8 cellular contexts compared by ENCODE assay signal in the genomic region with DNA sequence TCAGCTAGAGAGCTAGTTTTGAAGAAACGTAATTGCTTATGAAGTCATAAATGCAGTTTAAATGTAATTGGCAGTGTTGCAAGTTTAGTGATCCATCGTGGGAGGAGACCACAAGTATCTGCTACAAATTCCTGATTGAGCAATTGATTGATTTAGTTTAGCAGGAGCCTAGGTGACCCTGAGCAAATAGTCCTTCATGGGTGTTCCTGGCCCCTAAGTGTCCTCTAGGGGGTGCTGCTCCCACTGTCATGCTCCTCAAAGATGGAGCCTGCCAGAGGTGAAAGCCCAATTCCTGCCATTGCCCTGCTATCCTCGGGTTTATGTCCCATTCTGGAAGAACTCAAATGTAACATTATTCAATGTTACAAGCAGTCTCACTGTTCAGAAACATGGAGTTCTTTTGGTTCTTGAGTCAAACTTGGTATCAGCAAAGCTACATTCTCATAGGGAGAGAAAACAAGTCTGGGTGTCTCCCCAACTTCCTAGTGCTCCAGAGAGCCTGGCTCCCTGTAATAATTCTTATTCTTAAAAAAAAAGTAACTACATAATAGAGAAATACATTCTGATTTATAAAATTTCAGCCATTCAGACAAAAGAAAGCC. TPM values are rescaled to one million over a fixed set of nuclear protein-coding genes. Genes with fewer than 3 reads are reported as not detected.
DNase-seq lines count a peak whose midpoint lies in the region; ATAC-seq, FAIRE-seq and TF ChIP-seq lines count a peak whose summit lies in the region.

No MANE protein-coding gene starts in this region.

- no peak for FAIRE-seq in bronchial epithelial cell (lab: Jason Lieb, UNC)

- DNase-seq in AG09309 (ENCODE audit: low read depth) (peak; percentile 20), NCI-H146 treated with DMSO at 0.1 percent for 48 hours (lab: John Stamatoyannopoulos, UW; ENCODE audit: unreplicated experiment) (peak; percentile 43), WERI-Rb-1 (peak; percentile 56), bronchial epithelial cell (ENCODE audit: low read depth) (peak; percentile 50), kidney epithelial cell (ENCODE audit: low read depth) (no peak)
- peak; percentile 65 to 73 for DNase-seq in stimulated activated CD4-positive, alpha-beta T cell treated with anti-CD3 and anti-CD28 coated beads, Interleukin-4, amount 100 ng/mL, for 48 hours (ENCODE audit: low read depth in 2 of 2)

- H3K36me3 ChIP-seq in WERI-Rb-1, result no peaks in the 10 kb centered on the region
- no peaks in the 10 kb centered on the region for H3K36me3 ChIP-seq in bronchial epithelial cell (ENCODE audit: control insufficient read depth, insufficient read depth, low read length)
- H3K36me3 ChIP-seq in kidney epithelial cell (ENCODE audit: control insufficient read depth, insufficient read depth, low read length), result no peaks in the 10 kb centered on the region

- TF ChIP-seq CTCF in AG09309 (IDR thresholded peaks at IDR 0.05; ENCODE audit: control insufficient read depth, insufficient read depth, low read depth, low read length, missing control alignments), result peak; percentile 85
- peak; percentile 71 for TF ChIP-seq CTCF in WERI-Rb-1 (IDR thresholded peaks at IDR 0.05; ENCODE audit: low read depth, low read length)
- TF ChIP-seq CTCF in bronchial epithelial cell (IDR thresholded peaks at IDR 0.05; ENCODE audit: insufficient read depth, low read length, severe bottlenecking), result peak; percentile 83
- peak; percentile 66 for TF ChIP-seq CTCF in kidney epithelial cell (IDR thresholded peaks at IDR 0.05; ENCODE audit: insufficient read depth, low read length, poor library complexity, severe bottlenecking)

- peak; percentile 67 for ATAC-seq in GM19452 (IDR thresholded peaks at IDR 0.05; ENCODE audit: unreplicated experiment)
- no peak for ATAC-seq in HG03045 (IDR thresholded peaks at IDR 0.05; ENCODE audit: unreplicated experiment)

- H3K9me3 ChIP-seq in WERI-Rb-1 (ENCODE audit: severe bottlenecking), result no peaks in the 10 kb centered on the region

- H3K27me3 ChIP-seq in WERI-Rb-1 (ENCODE audit: insufficient read depth, low read depth, severe bottlenecking) (no peaks in the 10 kb centered on the region), bronchial epithelial cell (ENCODE audit: control insufficient read depth, insufficient read depth, low read length) (no peaks in the 10 kb centered on the region), kidney epithelial cell (ENCODE audit: control insufficient read depth, insufficient read depth, low read length) (no peaks in the 10 kb centered on the region)

- no peak overlapping the region for H3K27ac ChIP-seq in WERI-Rb-1

- H3K4me3 ChIP-seq in AG09309 (ENCODE audit: control insufficient read depth, low read depth, low read length) (no peak overlapping the region), WERI-Rb-1 (ENCODE audit: low read depth, low read length) (no peak overlapping the region), bronchial epithelial cell (ENCODE audit: low read depth, low read length) (no peak overlapping the region), kidney epithelial cell (ENCODE audit: low read depth, low read length) (no peak overlapping the region)

RNA-seq across cellular contexts. Expression of a gene that starts 29.8 kb away (rescaled TPM):
- total RNA-seq in bronchial epithelial cell, result 35.1 and 39.2 TPM in 2 replicates
- 23.8 and 25.2 TPM in 2 replicates for total RNA-seq in kidney epithelial cell
